ENCODE assay signal across 10 cellular contexts in the genomic region with DNA sequence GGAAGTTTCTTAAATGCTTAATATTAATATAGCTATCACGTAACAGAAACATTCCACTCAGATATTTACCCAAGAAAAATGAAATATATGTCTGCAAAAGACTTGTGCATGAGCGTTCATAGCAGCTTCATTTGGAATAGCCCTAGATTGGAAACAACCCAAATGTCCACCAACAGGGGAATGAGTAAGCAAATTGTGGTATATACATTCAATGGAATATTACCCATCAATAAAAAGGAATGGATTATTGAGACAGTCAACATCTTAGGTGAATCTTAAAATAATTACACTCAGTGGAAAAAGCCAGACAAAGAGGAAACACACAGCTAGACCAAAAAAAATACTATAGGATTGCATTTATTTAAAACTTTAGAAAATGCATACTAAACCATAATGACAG.
"Had no signal": no experiment of that assay in that cellular context is flagged by ENCODE, and none has a peak within 500 bp of the region (broad histone marks: within the 10 kb centered on the region; RNA-seq: fewer than 3 reads in every experiment).

No MANE protein-coding gene starts in this region.

- H3K4me2 ChIP-seq: GM23338 had no signal

- H3K27ac Mint-ChIP-seq: GM23338, H9, HFFc6 had no signal

- H3K27ac ChIP-seq: GM23248 had no signal

- H3K36me3 ChIP-seq: HAP-1 had no signal

- H3K4me3 Mint-ChIP-seq: GM23338, H9, HFFc6 had no signal

- H3K4me3 ChIP-seq: GM23248, GM23338, HAP-1 had no signal

- FAIRE-seq: H1 had no signal

- H3K9me3 ChIP-seq: HAP-1 had no signal

- H2AFZ ChIP-seq: GM23248, GM23338 had no signal

- ATAC-seq: GM23338, HCT116 had no signal

- H3K9me3 Mint-ChIP-seq: HFFc6 had no signal

- H3K4me1 ChIP-seq: HAP-1 had no signal

- DNase-seq: GM23248, GOT3, H7, H9, HCEC 1CT, HFFc6 had no signal

- H3K9ac ChIP-seq: GM23248 had no signal
